In the genomic region with DNA sequence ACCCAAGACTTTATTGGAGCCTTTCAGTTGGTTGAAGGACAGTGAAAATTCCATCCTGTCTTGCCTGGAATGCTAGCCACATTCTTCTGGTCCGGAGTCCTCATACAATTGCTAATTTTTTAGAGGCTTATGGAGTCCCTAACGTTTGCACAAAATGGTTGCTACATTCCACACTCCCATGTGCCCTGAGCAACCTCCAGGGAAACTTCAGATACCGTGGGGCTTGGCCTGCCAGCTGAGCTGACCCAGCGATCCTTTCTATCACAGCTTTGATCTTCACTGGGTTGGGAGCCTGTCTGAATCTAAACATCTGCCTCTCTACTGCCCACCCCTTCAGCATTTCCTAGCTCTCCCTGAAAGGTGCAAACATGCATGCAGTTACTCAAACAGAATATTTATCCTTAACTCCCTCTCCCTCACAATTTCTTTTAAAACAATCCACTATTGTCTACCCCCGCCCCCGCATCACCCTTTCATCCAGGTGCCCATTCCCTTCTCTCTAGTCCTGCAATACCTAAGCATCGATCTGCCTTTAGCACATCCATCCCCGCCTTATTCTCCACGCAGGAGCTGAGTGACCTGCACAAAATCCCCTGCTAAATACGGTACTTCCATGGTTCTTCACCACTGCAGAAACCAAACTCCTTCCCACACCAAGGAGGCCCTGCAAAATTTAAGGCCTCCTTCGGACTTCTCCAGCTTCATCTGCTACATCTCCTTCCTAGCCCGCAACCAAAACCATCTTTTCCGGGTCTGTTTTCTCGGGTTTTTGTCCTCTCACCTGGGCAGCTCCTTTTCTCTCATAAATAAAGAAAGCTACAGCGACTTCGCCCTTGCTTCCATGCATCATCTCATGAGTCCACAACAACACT, we compare ENCODE assay signal across 8 cellular contexts. TPM values are rescaled to one million over a fixed set of nuclear protein-coding genes. Genes with fewer than 3 reads are reported as not detected.
DNase-seq lines count a peak whose midpoint lies in the region; ATAC-seq and TF ChIP-seq lines count a peak whose summit lies in the region.

No MANE protein-coding gene starts in this region.

- peaks cover 5% of the 10 kb centered on the region for H3K36me3 Mint-ChIP-seq in T-helper 2 cell treated with Interferon-gamma antibody and Interleukin-4, amounts not matched to agents 5 μg/mL and 100 μg/mL, for 36 hours (ENCODE audit: low read depth)

- peak overlapping the region; percentile 96 for H3K4me3 ChIP-seq in fibroblast of villous mesenchyme (ENCODE audit: low read depth, low read length)
- H3K4me3 ChIP-seq in retinal pigment epithelial cell (ENCODE audit: low read length) = peak overlapping the region; percentile 97

- peaks cover 33% of the 10 kb centered on the region for H3K4me1 Mint-ChIP-seq in T-helper 2 cell treated with Interferon-gamma antibody and Interleukin-4, amounts not matched to agents 5 μg/mL and 100 μg/mL, for 36 hours (ENCODE audit: low read depth)

- peak overlapping the region; percentile 95 for H3K4me3 Mint-ChIP-seq in T-helper 2 cell treated with Interferon-gamma antibody and Interleukin-4, amounts not matched to agents 5 μg/mL and 100 μg/mL, for 36 hours

- H3K9me3 Mint-ChIP-seq in T-helper 2 cell treated with Interferon-gamma antibody and Interleukin-4, amounts not matched to agents 5 μg/mL and 100 μg/mL, for 36 hours = no peaks in the 10 kb centered on the region

- TF ChIP-seq CTCF in fibroblast of villous mesenchyme (IDR thresholded peaks at IDR 0.05; ENCODE audit: insufficient read depth, low read depth, low read length) (no peak), retinal pigment epithelial cell (conservative IDR thresholded peaks at IDR 0.05; ENCODE audit: low read depth, low read length) (no peak)

- H3K27me3 Mint-ChIP-seq in T-helper 2 cell treated with Interferon-gamma antibody and Interleukin-4, amounts not matched to agents 5 μg/mL and 100 μg/mL, for 36 hours (ENCODE audit: low read depth) = no peaks in the 10 kb centered on the region

- peak overlapping the region; percentile 89 for H3K27ac Mint-ChIP-seq in T-helper 2 cell treated with Interferon-gamma antibody and Interleukin-4, amounts not matched to agents 5 μg/mL and 100 μg/mL, for 36 hours

- no peak for ATAC-seq in GM18517 (IDR thresholded peaks at IDR 0.05; ENCODE audit: unreplicated experiment)

- peak; percentile 20 for DNase-seq in NCI-H82 (lab: John Stamatoyannopoulos, UW)
- DNase-seq in NCI-H82 treated with DMSO at 0.1 percent for 48 hours (lab: John Stamatoyannopoulos, UW; ENCODE audit: unreplicated experiment) = no peak
- DNase-seq in T-helper 2 cell treated with Interferon-gamma antibody and Interleukin-4, amounts not matched to agents 5 μg/mL and 100 μg/mL, for 36 hours (ENCODE audit: low spot score) = no peak
- DNase-seq in fibroblast of villous mesenchyme (ENCODE audit: low read depth) = no peak
- DNase-seq in retinal pigment epithelial cell (ENCODE audit: low read depth) = no peak
- DNase-seq in SIG-M5 treated with dmso at 0.1 percent for 504 hours (lab: John Stamatoyannopoulos, UW; ENCODE audit: unreplicated experiment) = no peak
- DNase-seq in activated CD4-positive, alpha-beta T cell treated with anti-CD3 and anti-CD28 coated beads, Interleukin-2, amount 50 U/mL, for 1 hour = no peak

RNA-seq across cellular contexts. Expression of a gene that starts 0.8 kb away (rescaled TPM):
- total RNA-seq in fibroblast of villous mesenchyme = 8.4 and 9.1 TPM in 2 replicates
